Comparison of ENCODE assay signal across 1 cellular context in genomic region chr21:36717901-36718465, GRCh38.
TF ChIP-seq lines count a peak whose summit lies in the region.

No MANE protein-coding gene starts in this region.

TF ChIP-seq in GM23338, 12 proteins besides CTCF, POLR2A, EP300 and RAD21 (continued from another document):
- TF ChIP-seq REST (IDR thresholded peaks at IDR 0.05; ENCODE audit: unreplicated experiment) = no peak
- no peak for TF ChIP-seq ZNF331 (CRISPR knock-in tag; IDR thresholded peaks at IDR 0.05; ENCODE audit: low read depth)
- TF ChIP-seq EZH2phosphoT487 (IDR thresholded peaks at IDR 0.05; ENCODE audit: unreplicated experiment) = no peak
